10 cellular contexts compared by ENCODE assay signal in the genomic region with DNA sequence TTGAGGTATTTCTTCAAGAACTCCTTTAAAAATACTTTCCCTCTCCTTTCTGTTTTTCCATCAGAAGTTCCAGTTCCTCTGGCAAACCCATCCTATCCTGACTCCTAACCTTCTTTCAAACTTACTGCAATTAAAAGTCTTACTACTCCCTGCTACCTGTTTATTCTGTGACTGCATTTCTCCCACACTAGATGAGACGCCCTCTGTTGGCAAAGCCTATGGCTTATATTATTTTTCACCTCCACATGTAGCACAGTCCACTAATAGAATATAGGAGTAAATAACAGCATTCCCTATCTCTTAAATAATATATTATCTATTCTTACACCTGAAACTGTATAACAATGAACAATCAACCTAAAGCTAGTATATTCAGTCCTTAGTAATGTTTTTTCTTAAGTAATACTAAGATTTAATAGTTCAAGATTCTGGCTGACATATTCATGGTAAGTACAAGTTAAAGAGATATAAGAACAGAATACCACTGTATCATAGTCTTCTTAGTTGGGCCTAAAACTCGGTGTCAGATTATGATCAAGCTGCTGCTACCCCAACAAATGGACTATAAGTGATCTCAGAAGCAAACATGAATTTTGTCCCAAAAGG. TPM values are rescaled to one million over a fixed set of nuclear protein-coding genes. Genes with fewer than 3 reads are reported as not detected.
A peak's percentile ranks its signal among the peaks of the same experiment; 100 is the strongest.
DNase-seq lines count a peak whose midpoint lies in the region; ATAC-seq, FAIRE-seq and TF ChIP-seq lines count a peak whose summit lies in the region.
"Had no signal": no experiment of that assay in that cellular context is flagged by ENCODE, and none has a peak within 500 bp of the region (broad histone marks: within the 10 kb centered on the region; RNA-seq: fewer than 3 reads in every experiment).

No MANE protein-coding gene starts in this region.

- DNase-seq in AG10803 (ENCODE audit: low read depth) (no peak), GM18507 (ENCODE audit: extremely low spot score, insufficient read length, low read depth) (no peak), RPMI8226 (peak; percentile 47), foreskin keratinocyte (no peak), 8988T (no peak), AG20443 (ENCODE audit: low spot score) (no peak)
- DNase-seq in activated effector memory CD4-positive, alpha-beta T cell treated with anti-CD3 and anti-CD28 coated beads, Interleukin-2, amount 50 U/mL, for 16 hours = no peak
- DNase-seq: stimulated activated CD4-positive, alpha-beta T cell treated with anti-CD3 and anti-CD28 coated beads, Interleukin-12 subunit alpha, Interleukin-12 subunit beta, amount 100 ng/mL, for 4 hours had no signal

- ATAC-seq in foreskin keratinocyte (peak; percentile 61), GM18858 (IDR thresholded peaks at IDR 0.05; ENCODE audit: unreplicated experiment) (no peak)
- ATAC-seq: activated T-helper 17 cell treated with anti-CD3 and anti-CD28 coated beads, Interleukin-2, amount 50 U/mL, for 72 hours had no signal

- peak; percentile 39 for FAIRE-seq in GM18507 (lab: Jason Lieb, UNC)

- no peaks in the 10 kb centered on the region for H3K27me3 ChIP-seq in foreskin keratinocyte

- H3K27ac ChIP-seq in foreskin keratinocyte = no peak overlapping the region

- TF ChIP-seq CTCF in AG10803 (conservative IDR thresholded peaks at IDR 0.05; ENCODE audit: low read length) (peak; percentile 30; the same call in 1 of the 2 replicates), foreskin keratinocyte (conservative IDR thresholded peaks at IDR 0.05) (peak; percentile 59)

- H3K4me3 ChIP-seq in AG10803 (ENCODE audit: low read length) = no peak overlapping the region

- H3K4me1 ChIP-seq in foreskin keratinocyte = peaks cover 10% of the 10 kb centered on the region

RNA-seq across cellular contexts. Expression of a gene that starts 54.8 kb away (rescaled TPM):
- total RNA-seq in foreskin keratinocyte = 27.1 and 32.0 TPM in 2 replicates
- 6.3 and 7.5 TPM in 2 replicates for polyA plus RNA-seq in foreskin keratinocyte
